9 cellular contexts compared by ENCODE assay signal in the genomic region with DNA sequence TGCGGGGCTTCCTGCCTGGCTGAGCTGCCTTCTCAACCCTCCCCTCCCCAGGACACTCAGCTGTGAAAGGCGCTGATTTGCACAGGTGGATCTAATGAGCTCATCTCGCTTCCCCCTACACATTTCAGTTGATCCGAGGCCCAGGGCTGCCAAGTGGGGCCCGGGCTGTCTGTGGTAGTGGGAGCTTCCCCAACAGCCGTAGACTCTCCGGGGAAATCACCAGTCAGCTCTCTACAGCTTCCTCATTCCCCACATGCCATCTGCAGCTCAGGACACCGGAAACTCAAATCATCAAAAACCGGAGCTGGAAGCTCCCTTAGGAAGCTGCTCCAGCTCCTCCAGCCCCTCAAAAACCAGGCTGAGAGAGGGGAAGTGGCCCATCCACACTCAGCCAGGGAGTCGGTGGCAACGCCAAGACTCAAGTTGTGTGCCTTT. TPM values are rescaled to one million over a fixed set of nuclear protein-coding genes. Genes with fewer than 3 reads are reported as not detected.
DNase-seq lines count a peak whose midpoint lies in the region; ATAC-seq and TF ChIP-seq lines count a peak whose summit lies in the region.
"Had no signal": no experiment of that assay in that cellular context is flagged by ENCODE, and none has a peak within 500 bp of the region (broad histone marks: within the 10 kb centered on the region; RNA-seq: fewer than 3 reads in every experiment).

No MANE protein-coding gene starts in this region.

- peak overlapping the region; percentile 55 for H3K4me3 Mint-ChIP-seq in stimulated activated memory B cell treated with anti-CD40 and anti-IgM and Interleukin-4, amounts not matched to agents 10 μg/mL and 1 μg/mL and 100 μg/mL, for 72 hours
- H3K4me3 Mint-ChIP-seq in HFFc6: no peak overlapping the region

- H3K9me3 ChIP-seq in heart right ventricle: no peaks in the 10 kb centered on the region
- H3K9me3 ChIP-seq: A549 had no signal

- peaks cover 3 to 51% (median 25%) of the 10 kb centered on the region in 9 donors for H3K4me1 ChIP-seq in heart right ventricle
- H3K4me1 ChIP-seq: A549 had no signal

- peaks cover 0 to 10% (median 0%) of the 10 kb centered on the region in 7 donors for H3K27me3 ChIP-seq in heart right ventricle

- peak; percentile 54 to 77 (median 70) for ATAC-seq in heart right ventricle
- peak; percentile 87 for ATAC-seq in stimulated activated memory B cell treated with anti-CD40 and anti-IgM and Interleukin-4, amounts not matched to agents 10 μg/mL and 1 μg/mL and 100 μg/mL, for 72 hours
- ATAC-seq: A549 had no signal

- DNase-seq in NCI-H1092 treated with DMSO at 0.1 percent for 48 hours (lab: John Stamatoyannopoulos, UW): peak; percentile 5
- no peak for DNase-seq in NCI-H1092 (lab: John Stamatoyannopoulos, UW)
- DNase-seq in LHCN-M2 (ENCODE audit: low read depth): peak; percentile 92
- peak; percentile 36 to 46 for DNase-seq in heart right ventricle
- DNase-seq in NCI-H187 (lab: John Stamatoyannopoulos, UW): no peak
- DNase-seq in HFFc6: no peak
- no peak for DNase-seq in activated gamma-delta T cell (lab: John Stamatoyannopoulos, UW)

- no peaks in the 10 kb centered on the region for H3K27me3 Mint-ChIP-seq in stimulated activated memory B cell treated with anti-CD40 and anti-IgM and Interleukin-4, amounts not matched to agents 10 μg/mL and 1 μg/mL and 100 μg/mL, for 72 hours
- peaks cover 31% of the 10 kb centered on the region for H3K27me3 Mint-ChIP-seq in HFFc6 (ENCODE audit: insufficient read depth)

- no peaks in the 10 kb centered on the region for H3K36me3 Mint-ChIP-seq in stimulated activated memory B cell treated with anti-CD40 and anti-IgM and Interleukin-4, amounts not matched to agents 10 μg/mL and 1 μg/mL and 100 μg/mL, for 72 hours
- no peaks in the 10 kb centered on the region for H3K36me3 Mint-ChIP-seq in HFFc6 (ENCODE audit: low read depth)

- H3K9me3 Mint-ChIP-seq in stimulated activated memory B cell treated with anti-CD40 and anti-IgM and Interleukin-4, amounts not matched to agents 10 μg/mL and 1 μg/mL and 100 μg/mL, for 72 hours: no peaks in the 10 kb centered on the region
- no peaks in the 10 kb centered on the region for H3K9me3 Mint-ChIP-seq in HFFc6

- TF ChIP-seq CTCF in heart right ventricle (IDR thresholded peaks at IDR 0.05) (no peak), HFFc6 (IDR thresholded peaks at IDR 0.05) (no peak)

- peaks cover 32% of the 10 kb centered on the region for H3K4me1 Mint-ChIP-seq in stimulated activated memory B cell treated with anti-CD40 and anti-IgM and Interleukin-4, amounts not matched to agents 10 μg/mL and 1 μg/mL and 100 μg/mL, for 72 hours
- H3K4me1 Mint-ChIP-seq in HFFc6 (ENCODE audit: low read depth): peaks cover 6% of the 10 kb centered on the region

- H3K36me3 ChIP-seq in heart right ventricle: no peaks in the 10 kb centered on the region

- intact Hi-C loops in heart right ventricle (cut with DNase I): loop anchor here in 1 of 10 donors (5.0 kb wide), 1 partner anchor 43 kb away; no protein-coding TSS in a partner anchor

- WGBS in heart right ventricle, 2 donors: 35 to 40% methylated on average over 11 of the region's 11 CpGs

- no peak overlapping the region for H3K4me3 ChIP-seq in heart right ventricle
- H3K4me3 ChIP-seq: A549 had no signal

- peak overlapping the region; percentile 66 for H3K27ac Mint-ChIP-seq in stimulated activated memory B cell treated with anti-CD40 and anti-IgM and Interleukin-4, amounts not matched to agents 10 μg/mL and 1 μg/mL and 100 μg/mL, for 72 hours
- no peak overlapping the region for H3K27ac Mint-ChIP-seq in HFFc6

- peak overlapping the region in 5 of 10 donors; percentile 9 to 75 (median 34) for H3K27ac ChIP-seq in heart right ventricle
- H3K27ac ChIP-seq: A549 had no signal

RNA-seq across cellular contexts. Expression of a gene that starts 56.2 kb away (rescaled TPM):
- 33.6 and 41.1 TPM in 2 replicates for total RNA-seq in LHCN-M2 (2014; rRNA removed)
- polyA plus RNA-seq in LHCN-M2 (2012): 30.7 TPM
- total RNA-seq in heart right ventricle: 10 to 100 TPM; 31.6 to 48.5 (median 44.1) TPM
- polyA plus RNA-seq in heart right ventricle: 10 to 100 TPM; 27.4 to 32.9 TPM
- total RNA-seq in HFFc6 (2021; fragmentation: NEBNext Ultra II Directional; extraction: Animal tissue kit (Norgen Biotek cat#: 25700)): 10 to 100 TPM; 18.9 to 26.7 (median 22.0) TPM

Comparison
In these comparisons a context has a peak if more than half of its experiments do, and no peak if none do; other contexts are left out.
1. DNase-seq: peak in NCI-H1092 treated with DMSO at 0.1 percent for 48 hours (single experiment), LHCN-M2 (single experiment) and heart right ventricle (2 of 2); none in NCI-H1092 (single experiment), NCI-H187 (0 of 2), HFFc6 (single experiment) and activated gamma-delta T cell (single experiment).